1 cellular context compared by ENCODE assay signal in the genomic region with DNA sequence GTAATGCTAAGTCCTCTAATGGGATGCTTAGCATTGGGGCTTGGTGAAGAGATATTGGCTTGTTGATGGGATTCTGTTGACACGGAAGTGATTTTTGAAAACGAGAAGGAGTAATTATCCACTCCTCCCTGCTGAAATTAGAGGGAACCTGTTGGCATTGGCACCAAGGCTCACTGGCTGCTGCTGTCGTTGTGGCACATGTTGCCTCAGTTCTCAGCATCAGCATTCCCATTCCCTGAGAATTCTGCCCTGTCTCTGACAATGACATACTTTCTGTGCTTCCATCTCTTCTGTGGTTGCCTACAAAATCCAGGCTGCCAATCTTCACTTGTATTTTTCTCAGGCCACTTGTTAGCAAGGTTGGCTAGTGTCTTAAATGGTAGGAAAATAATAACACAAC.
TF ChIP-seq lines count a peak whose summit lies in the region.

No MANE protein-coding gene starts in this region.

TF ChIP-seq in SK-N-SH, 30 proteins besides CTCF, POLR2A, EP300 and RAD21 (continued from another document):
- TF ChIP-seq, protein P1, sequence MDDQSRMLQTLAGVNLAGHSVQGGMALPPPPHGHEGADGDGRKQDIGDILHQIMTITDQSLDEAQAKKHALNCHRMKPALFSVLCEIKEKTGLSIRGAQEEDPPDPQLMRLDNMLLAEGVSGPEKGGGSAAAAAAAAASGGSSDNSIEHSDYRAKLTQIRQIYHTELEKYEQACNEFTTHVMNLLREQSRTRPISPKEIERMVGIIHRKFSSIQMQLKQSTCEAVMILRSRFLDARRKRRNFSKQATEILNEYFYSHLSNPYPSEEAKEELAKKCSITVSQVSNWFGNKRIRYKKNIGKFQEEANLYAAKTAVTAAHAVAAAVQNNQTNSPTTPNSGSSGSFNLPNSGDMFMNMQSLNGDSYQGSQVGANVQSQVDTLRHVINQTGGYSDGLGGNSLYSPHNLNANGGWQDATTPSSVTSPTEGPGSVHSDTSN (IDR thresholded peaks at IDR 0.05), result no peak
